10 cellular contexts compared by ENCODE assay signal in genomic region chr2:28809927-28810326, GRCh38. TPM values are rescaled to one million over a fixed set of nuclear protein-coding genes. Genes with fewer than 3 reads are reported as not detected.
DNase-seq lines count a peak whose midpoint lies in the region; ATAC-seq and TF ChIP-seq lines count a peak whose summit lies in the region.
"Had no signal": no experiment of that assay in that cellular context is flagged by ENCODE, and none has a peak within 500 bp of the region (broad histone marks: within the 10 kb centered on the region; RNA-seq: fewer than 3 reads in every experiment).

No MANE protein-coding gene starts in this region.

- in situ Hi-C loops in GM13977 (cut with MboI; ENCODE audit: low pct_unique_long_range_greater_than_20kb, low sequenced_read_pairs, unreplicated experiment), result no loop called here

- POLR2A ChIA-PET in activated naive CD8-positive, alpha-beta T cell treated with anti-CD3 and anti-CD28 coated beads, Interleukin-2, amount 10 ng/mL, durations not matched to agents 7 days and 5 days (lab: Charles Lee), result interaction anchor here (0.7 kb wide), 2 partner anchors 11 to 81 kb away, joined by 4 to 5 read pairs; no protein-coding TSS in a partner anchor

- H3K36me3 Mint-ChIP-seq in activated T-cell treated with anti-CD3 and anti-CD28 coated beads, Interleukin-2, amount 50 U/mL, for 24 hours (ENCODE audit: low read depth), result peaks cover 14% of the 10 kb centered on the region
- peaks cover 17% of the 10 kb centered on the region for H3K36me3 Mint-ChIP-seq in activated naive CD8-positive, alpha-beta T cell treated with anti-CD3 and anti-CD28 coated beads, Interleukin-2, amount 10 ng/mL, durations not matched to agents 7 days and 5 days

- peak overlapping the region; percentile 84 for H3K27ac Mint-ChIP-seq in activated T-cell treated with anti-CD3 and anti-CD28 coated beads, Interleukin-2, amount 50 U/mL, for 24 hours
- H3K27ac Mint-ChIP-seq in activated naive CD8-positive, alpha-beta T cell treated with anti-CD3 and anti-CD28 coated beads, Interleukin-2, amount 10 ng/mL, durations not matched to agents 7 days and 5 days, result no peak overlapping the region

- TF ChIP-seq CTCF in tibial artery (IDR thresholded peaks at IDR 0.05), result no peak
- no peak for TF ChIP-seq CTCF in GM13977 (IDR thresholded peaks at IDR 0.05; ENCODE audit: extremely low read depth, insufficient read depth, missing control alignments)

- peaks cover 19 to 30% (median 23%) of the 10 kb centered on the region in 3 donors for H3K36me3 ChIP-seq in tibial artery

- peaks cover 0 to 17% (median 12%) of the 10 kb centered on the region in 4 donors for H3K4me1 ChIP-seq in tibial artery

- H3K27ac ChIP-seq in tibial artery, result peak overlapping the region; percentile 11 to 52
- H3K27ac ChIP-seq: body of pancreas had no signal

- H3K4me3 Mint-ChIP-seq in activated T-cell treated with anti-CD3 and anti-CD28 coated beads, Interleukin-2, amount 50 U/mL, for 24 hours, result peak overlapping the region; percentile 73
- peak overlapping the region; percentile 85 for H3K4me3 Mint-ChIP-seq in activated naive CD8-positive, alpha-beta T cell treated with anti-CD3 and anti-CD28 coated beads, Interleukin-2, amount 10 ng/mL, durations not matched to agents 7 days and 5 days

- peaks cover 15% of the 10 kb centered on the region for H3K4me1 Mint-ChIP-seq in activated T-cell treated with anti-CD3 and anti-CD28 coated beads, Interleukin-2, amount 50 U/mL, for 24 hours (ENCODE audit: low read depth)
- peaks cover 8% of the 10 kb centered on the region for H3K4me1 Mint-ChIP-seq in activated naive CD8-positive, alpha-beta T cell treated with anti-CD3 and anti-CD28 coated beads, Interleukin-2, amount 10 ng/mL, durations not matched to agents 7 days and 5 days

- intact Hi-C loops in tibial artery (cut with DNase I; ENCODE audit: low total_unique reads), result no loop called here

- H3K4me3 ChIP-seq in tibial artery, result peak overlapping the region; percentile 47 to 53

- H3K27me3 ChIP-seq in tibial artery, result no peaks in the 10 kb centered on the region
- H3K27me3 ChIP-seq: body of pancreas had no signal

- no peaks in the 10 kb centered on the region for H3K27me3 Mint-ChIP-seq in activated T-cell treated with anti-CD3 and anti-CD28 coated beads, Interleukin-2, amount 50 U/mL, for 24 hours
- peaks cover 9% of the 10 kb centered on the region for H3K27me3 Mint-ChIP-seq in activated naive CD8-positive, alpha-beta T cell treated with anti-CD3 and anti-CD28 coated beads, Interleukin-2, amount 10 ng/mL, durations not matched to agents 7 days and 5 days

- ATAC-seq in activated naive CD8-positive, alpha-beta T cell treated with anti-CD3 and anti-CD28 coated beads, Interleukin-2, amount 10 ng/mL, durations not matched to agents 7 days and 5 days (ENCODE audit: low read depth), result no peak
- ATAC-seq in left lobe of liver (peak; percentile 16), GM19397 (IDR thresholded peaks at IDR 0.05; ENCODE audit: unreplicated experiment) (no peak)

- H3K9me3 Mint-ChIP-seq in activated T-cell treated with anti-CD3 and anti-CD28 coated beads, Interleukin-2, amount 50 U/mL, for 24 hours, result peaks cover 2% of the 10 kb centered on the region
- no peaks in the 10 kb centered on the region for H3K9me3 Mint-ChIP-seq in activated naive CD8-positive, alpha-beta T cell treated with anti-CD3 and anti-CD28 coated beads, Interleukin-2, amount 10 ng/mL, durations not matched to agents 7 days and 5 days

- DNase-seq in activated T-cell treated with anti-CD3 and anti-CD28 coated beads, Interleukin-2, amount 50 U/mL, for 24 hours, result no peak
- no peak for DNase-seq in activated T-cell treated with anti-CD3 and anti-CD28 coated beads, Interleukin-2, amount 50 U/mL, for 1 hour
- DNase-seq in activated naive CD8-positive, alpha-beta T cell treated with anti-CD3 and anti-CD28 coated beads, Interleukin-2, amount 10 ng/mL, durations not matched to agents 7 days and 5 days, result no peak
- DNase-seq in left lobe of liver (ENCODE audit: low spot score) (no peak), tibial artery (no peak), putamen (ENCODE audit: low spot score) (no peak), GM13977 (ENCODE audit: low spot score) (no peak)
- DNase-seq: SHP77 treated with DMSO at 0.1 percent for 48 hours had no signal

- no peaks in the 10 kb centered on the region for H3K9me3 ChIP-seq in tibial artery
- H3K9me3 ChIP-seq: body of pancreas had no signal

RNA-seq across cellular contexts. Expression of gene SPDYA, which starts 0.7 kb away (rescaled TPM):
- 1 to 10 TPM; 1.4 to 1.9 TPM for total RNA-seq in activated naive CD8-positive, alpha-beta T cell treated with anti-CD3 and anti-CD28 coated beads, Interleukin-2, amount 10 ng/mL, durations not matched to agents 7 days and 5 days
- 0.13 TPM for total RNA-seq in left lobe of liver

RNA-seq across cellular contexts. Expression of gene PPP1CB, which starts 58.3 kb away (rescaled TPM):
- 100 to 1,000 TPM; 174 to 179 TPM for total RNA-seq in activated naive CD8-positive, alpha-beta T cell treated with anti-CD3 and anti-CD28 coated beads, Interleukin-2, amount 10 ng/mL, durations not matched to agents 7 days and 5 days
- total RNA-seq in left lobe of liver, result 76.0 TPM
